13 cellular contexts compared by ENCODE assay signal in genomic region chr10:71342850-71343773, GRCh38. TPM values are rescaled to one million over a fixed set of nuclear protein-coding genes. Genes with fewer than 3 reads are reported as not detected.
A peak's percentile ranks its signal among the peaks of the same experiment; 100 is the strongest.
DNase-seq lines count a peak whose midpoint lies in the region; ATAC-seq and TF ChIP-seq lines count a peak whose summit lies in the region.
"Had no signal": no experiment of that assay in that cellular context is flagged by ENCODE, and none has a peak within 500 bp of the region (broad histone marks: within the 10 kb centered on the region; RNA-seq: fewer than 3 reads in every experiment).

No MANE protein-coding gene starts in this region.

- no peak for DNase-seq in activated naive CD4-positive, alpha-beta T cell (lab: John Stamatoyannopoulos, UW)
- DNase-seq in T-helper 17 cell (no peak), left lobe of liver (ENCODE audit: low spot score) (no peak), type B pancreatic cell (ENCODE audit: extremely low spot score, unreplicated experiment) (no peak)
- no peak for DNase-seq in activated naive CD4-positive, alpha-beta T cell treated with anti-CD3 and anti-CD28 coated beads, Interleukin-2, amount 50 U/mL, for 72 hours (ENCODE audit: low spot score in 2 of 2)
- DNase-seq: activated B cell treated with CpG ODN at 0.5 μM for 24 hours; naive B cell; NCI-H1694; stimulated activated naive CD4-positive, alpha-beta T cell had no signal

- ATAC-seq in T-helper 17 cell (no peak), left lobe of liver (peak; percentile 7), GM19452 (IDR thresholded peaks at IDR 0.05; ENCODE audit: unreplicated experiment) (no peak), GM21367 (IDR thresholded peaks at IDR 0.05; ENCODE audit: unreplicated experiment) (no peak)
- no peak for ATAC-seq in activated naive CD4-positive, alpha-beta T cell treated with anti-CD3 and anti-CD28 coated beads, Interleukin-2, amount 50 U/mL, for 72 hours

- no peaks in the 10 kb centered on the region for H3K27me3 Mint-ChIP-seq in activated naive CD4-positive, alpha-beta T cell treated with anti-CD3 and anti-CD28 coated beads, Interleukin-2, amount 50 U/mL, for 24 hours
- H3K27me3 Mint-ChIP-seq in T-helper 17 cell (no peaks in the 10 kb centered on the region), type B pancreatic cell (no peaks in the 10 kb centered on the region)
- H3K27me3 Mint-ChIP-seq: activated B cell treated with CpG ODN at 0.5 μM for 24 hours, naive B cell had no signal

- peak overlapping the region; percentile 23 for H3K27ac Mint-ChIP-seq in activated naive CD4-positive, alpha-beta T cell treated with anti-CD3 and anti-CD28 coated beads, Interleukin-2, amount 50 U/mL, for 24 hours
- peak overlapping the region; percentile 47 for H3K27ac Mint-ChIP-seq in T-helper 17 cell
- H3K27ac Mint-ChIP-seq in type B pancreatic cell: peak overlapping the region; percentile 78
- no peak overlapping the region for H3K27ac Mint-ChIP-seq in activated naive CD4-positive, alpha-beta T cell treated with anti-CD3 and anti-CD28 coated beads, Interleukin-2, amount 50 U/mL, for 72 hours
- H3K27ac Mint-ChIP-seq: activated B cell treated with CpG ODN at 0.5 μM for 24 hours, naive B cell had no signal

- H3K9me3 ChIP-seq in T-helper 17 cell (ENCODE audit: control insufficient read depth, low read length, poor library complexity, severe bottlenecking): no peaks in the 10 kb centered on the region

- TF ChIP-seq CTCF in type B pancreatic cell (conservative IDR thresholded peaks at IDR 0.05): no peak

- H3K36me3 Mint-ChIP-seq in activated naive CD4-positive, alpha-beta T cell treated with anti-CD3 and anti-CD28 coated beads, Interleukin-2, amount 50 U/mL, for 24 hours: no peaks in the 10 kb centered on the region
- no peaks in the 10 kb centered on the region for H3K36me3 Mint-ChIP-seq in T-helper 17 cell (ENCODE audit: low read depth)
- no peaks in the 10 kb centered on the region for H3K36me3 Mint-ChIP-seq in type B pancreatic cell
- H3K36me3 Mint-ChIP-seq in activated naive CD4-positive, alpha-beta T cell treated with anti-CD3 and anti-CD28 coated beads, Interleukin-2, amount 50 U/mL, for 72 hours: no peaks in the 10 kb centered on the region
- H3K36me3 Mint-ChIP-seq: naive B cell had no signal

- H3K4me1 Mint-ChIP-seq in activated naive CD4-positive, alpha-beta T cell treated with anti-CD3 and anti-CD28 coated beads, Interleukin-2, amount 50 U/mL, for 24 hours: no peaks in the 10 kb centered on the region
- H3K4me1 Mint-ChIP-seq in T-helper 17 cell (peaks cover 6% of the 10 kb centered on the region), type B pancreatic cell (ENCODE audit: unreplicated experiment) (peaks cover 62% of the 10 kb centered on the region)
- H3K4me1 Mint-ChIP-seq: activated B cell treated with CpG ODN at 0.5 μM for 24 hours had no signal

- H3K4me3 Mint-ChIP-seq in activated naive CD4-positive, alpha-beta T cell treated with anti-CD3 and anti-CD28 coated beads, Interleukin-2, amount 50 U/mL, for 24 hours: no peak overlapping the region
- no peak overlapping the region for H3K4me3 Mint-ChIP-seq in T-helper 17 cell
- no peak overlapping the region for H3K4me3 Mint-ChIP-seq in type B pancreatic cell
- H3K4me3 Mint-ChIP-seq: activated B cell treated with CpG ODN at 0.5 μM for 24 hours, naive B cell had no signal

- no peaks in the 10 kb centered on the region for H3K9me3 Mint-ChIP-seq in activated naive CD4-positive, alpha-beta T cell treated with anti-CD3 and anti-CD28 coated beads, Interleukin-2, amount 50 U/mL, for 24 hours
- no peaks in the 10 kb centered on the region for H3K9me3 Mint-ChIP-seq in type B pancreatic cell
- no peaks in the 10 kb centered on the region for H3K9me3 Mint-ChIP-seq in activated naive CD4-positive, alpha-beta T cell treated with anti-CD3 and anti-CD28 coated beads, Interleukin-2, amount 50 U/mL, for 72 hours
- H3K9me3 Mint-ChIP-seq: activated B cell treated with CpG ODN at 0.5 μM for 24 hours, naive B cell had no signal

RNA-seq across cellular contexts. Expression of gene SLC29A3, which starts 24.1 kb away (rescaled TPM):
- total RNA-seq in T-helper 17 cell (1 to 10 TPM; 3.2 to 3.3 TPM), left lobe of liver (6.4 TPM), type B pancreatic cell (ENCODE audit: low replicate concordance) (8.8 and 11.1 TPM in 2 replicates)
- total RNA-seq in activated naive CD4-positive, alpha-beta T cell treated with anti-CD3 and anti-CD28 coated beads, Interleukin-2, amount 50 U/mL, for 72 hours: 1 to 10 TPM; 2.0 to 2.1 TPM

RNA-seq across cellular contexts. Expression of gene CDH23, which starts 53.6 kb away (rescaled TPM):
- total RNA-seq in T-helper 17 cell (1 to 10 TPM; 8.1 to 9.0 TPM), left lobe of liver (20.9 TPM), type B pancreatic cell (ENCODE audit: low replicate concordance) (7.4 and 9.4 TPM in 2 replicates)
- total RNA-seq in activated naive CD4-positive, alpha-beta T cell treated with anti-CD3 and anti-CD28 coated beads, Interleukin-2, amount 50 U/mL, for 72 hours: 10 to 100 TPM in 1 of 2 donors, 1 to 10 TPM in 1; 1.7 to 11.2 TPM
- total RNA-seq: chondrocyte had no signal

Comparison
In these comparisons a context has a peak if more than half of its experiments do, and no peak if none do; other contexts are left out.
1. H3K27ac Mint-ChIP-seq: peak in activated naive CD4-positive, alpha-beta T cell treated with anti-CD3 and anti-CD28 coated beads, Interleukin-2, amount 50 U/mL, for 24 hours (single experiment), T-helper 17 cell (single experiment) and type B pancreatic cell (single experiment); none in activated naive CD4-positive, alpha-beta T cell treated with anti-CD3 and anti-CD28 coated beads, Interleukin-2, amount 50 U/mL, for 72 hours (0 of 2).